In the genomic region with DNA sequence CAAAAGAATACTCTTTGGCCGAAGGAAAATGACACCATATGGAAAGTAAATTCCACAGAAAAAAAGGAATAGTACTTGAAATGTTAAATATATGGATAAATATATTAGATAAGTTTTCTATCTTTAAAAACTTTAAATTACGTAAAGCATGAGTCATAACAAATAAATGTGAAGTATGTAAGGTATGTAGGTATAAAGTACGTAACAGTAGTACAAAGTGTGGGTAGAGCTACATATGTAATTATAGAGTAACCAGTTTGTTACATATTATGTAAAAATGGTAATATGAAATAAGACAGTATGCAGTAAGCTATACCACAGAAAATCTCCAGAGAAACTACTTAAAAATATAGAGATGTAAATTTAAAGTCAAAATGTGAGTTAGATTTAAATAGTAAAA, we compare ENCODE assay signal across 18 cellular contexts.
DNase-seq lines count a peak whose midpoint lies in the region; ATAC-seq, FAIRE-seq and TF ChIP-seq lines count a peak whose summit lies in the region.
"Had no signal": no experiment of that assay in that cellular context is flagged by ENCODE, and none has a peak within 500 bp of the region (broad histone marks: within the 10 kb centered on the region; RNA-seq: fewer than 3 reads in every experiment).

No MANE protein-coding gene starts in this region.

- H3K9me3 ChIP-seq in Caco-2: no peaks in the 10 kb centered on the region
- no peaks in the 10 kb centered on the region for H3K9me3 ChIP-seq in PC-3 (ENCODE audit: low read length)
- no peaks in the 10 kb centered on the region for H3K9me3 ChIP-seq in keratinocyte (ENCODE audit: control insufficient read depth, low read depth, low read length)
- H3K9me3 ChIP-seq: SJCRH30 had no signal

- H3K4me1 ChIP-seq in Caco-2 (peaks cover 21% of the 10 kb centered on the region), PC-3 (ENCODE audit: insufficient read depth, low read length) (peaks cover 28% of the 10 kb centered on the region), keratinocyte (ENCODE audit: control insufficient read depth, extremely low read depth, insufficient read depth, low read length) (peaks cover 28% of the 10 kb centered on the region)
- H3K4me1 ChIP-seq: SJCRH30 had no signal

- peak overlapping the region; percentile 55 for H3K27ac Mint-ChIP-seq in Caco-2 (ENCODE audit: unreplicated experiment)
- H3K27ac Mint-ChIP-seq: CD4-positive, alpha-beta T cell had no signal

- dilution Hi-C loops in keratinocyte (cut with MboI; ENCODE audit: extremely low pct_ligation_motif_present, low sequenced_read_pairs): no loop called here

- H3K4me1 Mint-ChIP-seq in Caco-2 (ENCODE audit: low read depth, unreplicated experiment): peaks cover 25% of the 10 kb centered on the region

- FAIRE-seq in keratinocyte (lab: Jason Lieb, UNC): no peak
- FAIRE-seq: A204.1, GM12878 had no signal

- H3K9ac ChIP-seq in PC-3 (ENCODE audit: low read length): no peak overlapping the region
- no peak overlapping the region for H3K9ac ChIP-seq in keratinocyte (ENCODE audit: control insufficient read depth, extremely low read depth, insufficient read depth, low read length)

- H4K20me1 ChIP-seq in PC-3 (ENCODE audit: low read length): no peaks in the 10 kb centered on the region
- H4K20me1 ChIP-seq in keratinocyte (ENCODE audit: control insufficient read depth, extremely low read depth, insufficient read depth, low read length): no peaks in the 10 kb centered on the region

- H3K4me2 ChIP-seq in PC-3 (ENCODE audit: low read length) (peak overlapping the region; percentile 56), keratinocyte (ENCODE audit: control insufficient read depth, extremely low read depth, insufficient read depth, low read depth, low read length) (peak overlapping the region; percentile 24)

- POLR2A ChIA-PET in Caco-2 (lab: Charles Lee) (no interaction called here), PC-3 (lab: Charles Lee; ENCODE audit: unreplicated experiment) (no interaction called here)

- H3K36me3 ChIP-seq in Caco-2 (ENCODE audit: control insufficient read depth, insufficient read depth, low read length): no peaks in the 10 kb centered on the region
- no peaks in the 10 kb centered on the region for H3K36me3 ChIP-seq in PC-3 (ENCODE audit: low read depth, low read length)
- H3K36me3 ChIP-seq in keratinocyte (ENCODE audit: control insufficient read depth in 2 of 2, extremely low read depth in 1 of 2, insufficient read depth in 2 of 2, low read length in 2 of 2): no peaks in the 10 kb centered on the region
- H3K36me3 ChIP-seq: SJCRH30 had no signal

- no peaks in the 10 kb centered on the region for H3K9me2 ChIP-seq in PC-3 (replicated peaks; ENCODE audit: low read length)

- H3K4me3 ChIP-seq in Caco-2 (ENCODE audit: low read depth, low read length) (no peak overlapping the region), PC-3 (ENCODE audit: low read length) (no peak overlapping the region), keratinocyte (ENCODE audit: control insufficient read depth in 2 of 3, extremely low read depth in 1 of 3, insufficient read depth in 2 of 3, low read depth in 1 of 3, low read length in 3 of 3) (no peak overlapping the region)
- H3K4me3 ChIP-seq: GM12878, SJCRH30 had no signal

- no peaks in the 10 kb centered on the region for H3K79me2 ChIP-seq in PC-3 (ENCODE audit: low read length)
- no peaks in the 10 kb centered on the region for H3K79me2 ChIP-seq in keratinocyte (ENCODE audit: control insufficient read depth, insufficient read depth, low read length)

- ATAC-seq in PC-3: peak; percentile 31; the same call in 1 of the 2 replicates
- no peak for ATAC-seq in HG02623 (IDR thresholded peaks at IDR 0.05; ENCODE audit: unreplicated experiment)
- ATAC-seq in HG03280 (IDR thresholded peaks at IDR 0.05; ENCODE audit: unreplicated experiment): no peak
- ATAC-seq: GM12878 had no signal

- no peaks in the 10 kb centered on the region for H3F3A ChIP-seq in PC-3 (ENCODE audit: low read length, unreplicated experiment)

- no TSS peak for BruUV-seq in Caco-2 (replicated peaks; lab: Mats Ljungman, UMichigan)
- no TSS peak for BruUV-seq in PC-3 (replicated peaks; lab: Mats Ljungman, UMichigan)

- H3K9me1 ChIP-seq in keratinocyte (ENCODE audit: control insufficient read depth, extremely low read depth, insufficient read depth, low read length): no peaks in the 10 kb centered on the region

- H3K27me3 ChIP-seq in Caco-2 (replicated peaks; ENCODE audit: control insufficient read depth, insufficient read depth, low read length) (no peaks in the 10 kb centered on the region), PC-3 (ENCODE audit: low read length) (no peaks in the 10 kb centered on the region), keratinocyte (ENCODE audit: control insufficient read depth, extremely low read depth, insufficient read depth, low read length) (no peaks in the 10 kb centered on the region)
- H3K27me3 ChIP-seq: SJCRH30 had no signal

- intact Hi-C loops in Caco-2 (cut with micrococcal nuclease; ENCODE audit: unreplicated experiment): loop anchor here (2.0 kb wide), 1 partner anchor 18 kb away; no protein-coding TSS in a partner anchor
- intact Hi-C loops in PC-3 (cut with micrococcal nuclease): no loop called here

- peaks cover 14% of the 10 kb centered on the region for H3K9me3 Mint-ChIP-seq in Caco-2 (ENCODE audit: unreplicated experiment)

- CTCF ChIA-PET in Caco-2 (lab: Charles Lee) (no interaction called here), PC-3 (lab: Charles Lee) (no interaction called here)

- H3K27ac ChIP-seq in PC-3 (ENCODE audit: low read length) (no peak overlapping the region), keratinocyte (ENCODE audit: control insufficient read depth, insufficient read depth, low read length) (no peak overlapping the region)
- H3K27ac ChIP-seq: SJCRH30 had no signal

- H3K4me3 Mint-ChIP-seq in Caco-2 (ENCODE audit: unreplicated experiment): no peak overlapping the region
- H3K4me3 Mint-ChIP-seq: CD4-positive, alpha-beta T cell had no signal

- H2AFZ ChIP-seq in PC-3 (ENCODE audit: low read length): no peak overlapping the region
- H2AFZ ChIP-seq in keratinocyte (ENCODE audit: control insufficient read depth, low read length): no peak overlapping the region

- H3K36me3 Mint-ChIP-seq in Caco-2 (ENCODE audit: insufficient read depth, unreplicated experiment): no peaks in the 10 kb centered on the region

- DNase-seq in Caco-2 (no peak), PC-3 (peak; percentile 72), dermis blood vessel endothelial cell (peak; percentile 16), keratinocyte (ENCODE audit: low read depth, low spot score) (peak; percentile 26), cerebellum (ENCODE audit: low spot score) (no peak), SIG-M5 treated with dmso at 0.1 percent for 504 hours (lab: John Stamatoyannopoulos, UW; ENCODE audit: unreplicated experiment) (no peak)
- DNase-seq: CD4-positive, alpha-beta T cell; EL; NCI-H1105 treated with DMSO at 0.1 percent for 48 hours; NCI-H1694; NCI-H2081 treated with DMSO at 0.1 percent for 48 hours; NCI-H748 treated with DMSO at 0.1 percent for 48 hours; NK-92 treated with Interleukin-12 subunit alpha and Interleukin-12 subunit beta, amount 100 ng/mL, for 24 hours; SJCRH30 had no signal

- no peak for TF ChIP-seq CTCF in Caco-2 (IDR thresholded peaks at IDR 0.05; ENCODE audit: insufficient read depth in 1 of 2, low read depth in 1 of 2, low read length in 1 of 2, severe bottlenecking in 1 of 2, unreplicated experiment in 1 of 2)
- TF ChIP-seq CTCF in PC-3 (conservative IDR thresholded peaks at IDR 0.05; ENCODE audit: low read depth, low read length): no peak
- no peak for TF ChIP-seq CTCF in keratinocyte (optimal IDR thresholded peaks at IDR 0.05 in 1 of 3, IDR thresholded peaks at IDR 0.05 in 1 of 3, conservative IDR thresholded peaks at IDR 0.05 in 1 of 3; ENCODE audit: extremely low read depth in 1 of 3, insufficient read depth in 2 of 3, low read length in 3 of 3)

- no peaks in the 10 kb centered on the region for H3K27me3 Mint-ChIP-seq in Caco-2 (ENCODE audit: insufficient read depth, unreplicated experiment)
- H3K27me3 Mint-ChIP-seq: CD4-positive, alpha-beta T cell had no signal

Comparison
In these comparisons a context has a peak if more than half of its experiments do, and no peak if none do; other contexts are left out.
1. DNase-seq: peak in PC-3 (single experiment), dermis blood vessel endothelial cell (single experiment) and keratinocyte (single experiment); none in Caco-2 (0 of 2), cerebellum (single experiment) and SIG-M5 treated with dmso at 0.1 percent for 504 hours (single experiment).